ENCODE assay signal across 1 cellular context in genomic region chr16:87843678-87844373, GRCh38.
A peak's percentile ranks its signal among the peaks of the same experiment; 100 is the strongest.
TF ChIP-seq lines count a peak whose summit lies in the region.

No MANE protein-coding gene starts in this region.

TF ChIP-seq in HepG2, 621 proteins besides CTCF, POLR2A, EP300 and RAD21 (continued from another document):
- 0 out of 2 replicates have a peak, but pooled peaks have one; percentile 78 for TF ChIP-seq ZNF318 (CRISPR knock-in tag; IDR thresholded peaks at IDR 0.05)
- TF ChIP-seq AGO2 (optimal IDR thresholded peaks at IDR 0.05; ENCODE audit: low read depth, low read length), result peak; percentile 69
- TF ChIP-seq ZNF407 (CRISPR knock-in tag; IDR thresholded peaks at IDR 0.05; ENCODE audit: not compliant biosample characterization), result no peak
- no peak for TF ChIP-seq SNAPC5 (CRISPR knock-in tag; IDR thresholded peaks at IDR 0.05; ENCODE audit: borderline replicate concordance)
- TF ChIP-seq ZSCAN25 (CRISPR knock-in tag; IDR thresholded peaks at IDR 0.05), result no peak
- no peak for TF ChIP-seq NONO (IDR thresholded peaks at IDR 0.05)
- TF ChIP-seq NONO (CRISPR knock-in tag; conservative IDR thresholded peaks at IDR 0.05), result 0 out of 2 replicates have a peak, but pooled peaks have one; percentile 16
- no peak for TF ChIP-seq ZBTB42 (CRISPR knock-in tag; IDR thresholded peaks at IDR 0.05)
- no peak for TF ChIP-seq CENPT (CRISPR knock-in tag; IDR thresholded peaks at IDR 0.05; ENCODE audit: low read depth)
- peak; percentile 23; the same call in 1 of the 2 replicates for TF ChIP-seq ZNF280B (CRISPR knock-in tag; IDR thresholded peaks at IDR 0.05; ENCODE audit: borderline replicate concordance)
- TF ChIP-seq ZSCAN29 (CRISPR knock-in tag; conservative IDR thresholded peaks at IDR 0.05), result peak; percentile 49; the same call in 1 of the 2 replicates
- 0 out of 2 replicates have a peak, but pooled peaks have one; percentile 6 for TF ChIP-seq ATF7-NPFF (CRISPR knock-in tag; IDR thresholded peaks at IDR 0.05; ENCODE audit: low read depth)
- no peak for TF ChIP-seq SALL2 (CRISPR knock-in tag; IDR thresholded peaks at IDR 0.05)
- no peak for TF ChIP-seq GFI1 (CRISPR knock-in tag; IDR thresholded peaks at IDR 0.05; ENCODE audit: borderline replicate concordance)
- no peak for TF ChIP-seq FOXO1 (CRISPR knock-in tag; IDR thresholded peaks at IDR 0.05)
- peak; percentile 85; the same call in 1 of the 2 replicates for TF ChIP-seq HNRNPL (IDR thresholded peaks at IDR 0.05; ENCODE audit: low read depth, low read length)
